Comparison of ENCODE assay signal across 16 cellular contexts in the genomic region with DNA sequence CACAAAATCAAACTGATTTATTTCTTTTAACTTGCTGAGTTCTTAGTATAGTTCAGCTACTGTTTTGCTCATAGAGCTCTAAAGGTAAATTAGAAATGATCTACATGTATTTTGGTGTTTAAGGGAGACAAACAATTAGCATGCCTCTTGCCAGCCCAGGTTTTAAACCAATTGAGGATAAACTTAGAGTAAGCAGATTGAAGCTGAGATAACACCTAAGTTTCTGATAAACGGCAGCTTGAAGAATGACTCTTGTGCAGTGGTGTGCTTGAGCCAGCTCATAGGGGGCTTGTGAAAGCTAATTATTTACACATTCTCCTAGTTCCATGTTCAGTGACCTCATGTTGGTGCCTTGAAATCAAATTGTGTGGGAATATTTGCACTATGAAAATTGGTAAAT.
DNase-seq lines count a peak whose midpoint lies in the region; ATAC-seq and TF ChIP-seq lines count a peak whose summit lies in the region.
"Had no signal": no experiment of that assay in that cellular context is flagged by ENCODE, and none has a peak within 500 bp of the region (broad histone marks: within the 10 kb centered on the region; RNA-seq: fewer than 3 reads in every experiment).

No MANE protein-coding gene starts in this region.

- H3K4me3 Mint-ChIP-seq in GM23338 (no peak overlapping the region), endodermal cell (peak overlapping the region; percentile 19)
- H3K4me3 Mint-ChIP-seq: B cell; CD4-positive, alpha-beta T cell had no signal

- H3K4me1 Mint-ChIP-seq in GM23338 (peaks cover 31% of the 10 kb centered on the region), endodermal cell (peaks cover 35% of the 10 kb centered on the region)
- H3K4me1 Mint-ChIP-seq: B cell had no signal

- H3K27ac Mint-ChIP-seq in GM23338 (no peak overlapping the region), endodermal cell (no peak overlapping the region)
- H3K27ac Mint-ChIP-seq: B cell; CD4-positive, alpha-beta T cell had no signal

- no peaks in the 10 kb centered on the region for H3K79me1 ChIP-seq in mesendoderm (ENCODE audit: low read length)

- H2AK5ac ChIP-seq in mesendoderm (ENCODE audit: low read length): no peak overlapping the region

- ATAC-seq in GM23338: no peak

- H2BK5ac ChIP-seq in mesendoderm (ENCODE audit: low read length): no peak overlapping the region

- H3K9me2 ChIP-seq in GM23338 (ENCODE audit: insufficient read depth): no peaks in the 10 kb centered on the region

- H3K36me3 Mint-ChIP-seq in GM23338 (ENCODE audit: low read depth): no peaks in the 10 kb centered on the region
- H3K36me3 Mint-ChIP-seq in endodermal cell (ENCODE audit: low read depth): no peaks in the 10 kb centered on the region

- H4K20me1 ChIP-seq in GM23338 (replicated peaks; ENCODE audit: insufficient read depth): no peaks in the 10 kb centered on the region

- no peak overlapping the region for H4K8ac ChIP-seq in mesendoderm (ENCODE audit: low read depth, low read length)

- H3K27me3 ChIP-seq in GM23338 (ENCODE audit: insufficient read depth) (no peaks in the 10 kb centered on the region), endodermal cell (ENCODE audit: control insufficient read depth, insufficient read depth, low read length, poor library complexity, severe bottlenecking) (no peaks in the 10 kb centered on the region), mesendoderm (ENCODE audit: insufficient read depth, low read length, poor library complexity) (no peaks in the 10 kb centered on the region)

- H3K36me3 ChIP-seq in GM23338 (ENCODE audit: insufficient read depth) (no peaks in the 10 kb centered on the region), endodermal cell (ENCODE audit: control insufficient read depth, insufficient read depth, low read length) (no peaks in the 10 kb centered on the region), mesendoderm (ENCODE audit: control insufficient read depth, insufficient read depth, low read length) (no peaks in the 10 kb centered on the region)

- H3K4me2 ChIP-seq in GM23338 (peak overlapping the region; percentile 25; the same call in 1 of the 2 replicates), mesendoderm (ENCODE audit: low read length) (no peak overlapping the region)

- H3K27ac ChIP-seq in GM23338 (ENCODE audit: low read depth) (no peak overlapping the region), endodermal cell (ENCODE audit: low read depth, low read length) (no peak overlapping the region), mesendoderm (ENCODE audit: low read depth, low read length) (no peak overlapping the region)
- H3K27ac ChIP-seq: HL-60 had no signal

- H3K4me1 ChIP-seq in GM23338 (ENCODE audit: insufficient read depth) (peaks cover 26% of the 10 kb centered on the region), endodermal cell (ENCODE audit: control insufficient read depth, insufficient read depth, low read length) (peaks cover 6% of the 10 kb centered on the region), mesendoderm (ENCODE audit: control insufficient read depth, low read depth, low read length) (peaks cover 5% of the 10 kb centered on the region)

- H3K4me3 ChIP-seq in GM23338 (no peak overlapping the region), endodermal cell (ENCODE audit: low read length) (peak overlapping the region; percentile 42), mesendoderm (ENCODE audit: low read length) (no peak overlapping the region)

- no peak overlapping the region for H3K9ac ChIP-seq in endodermal cell (ENCODE audit: extremely low read depth, low read length, poor library complexity, severe bottlenecking)
- H3K9ac ChIP-seq in mesendoderm (ENCODE audit: low read length): no peak overlapping the region

- no peak overlapping the region for H2BK120ac ChIP-seq in mesendoderm (ENCODE audit: low read depth, low read length)

- H3K79me2 ChIP-seq in GM23338 (replicated peaks; ENCODE audit: insufficient read depth) (no peaks in the 10 kb centered on the region), mesendoderm (ENCODE audit: control insufficient read depth, insufficient read depth, low read length) (no peaks in the 10 kb centered on the region)

- no peak overlapping the region for H3K4ac ChIP-seq in mesendoderm (ENCODE audit: low read depth, low read length)

- H3K9me3 ChIP-seq in endodermal cell (ENCODE audit: control insufficient read depth, low read length): no peaks in the 10 kb centered on the region

- WGBS in endodermal cell (ENCODE audit: insufficient coverage in 1 of 2, insufficient read length in 1 of 2), 2 experiments: 21 to 80% methylated on average over 1 of the region's 1 CpG
- WGBS in mesendoderm (ENCODE audit: extremely low coverage, insufficient coverage, low lambda C conversion rate): no CpG with 5 or more reads among the region's 1 CpG

- no peak overlapping the region for H3K23ac ChIP-seq in mesendoderm (ENCODE audit: low read length)

- no peak overlapping the region for H4K5ac ChIP-seq in mesendoderm (ENCODE audit: low read length)

- no peak overlapping the region for H3K18ac ChIP-seq in mesendoderm (ENCODE audit: low read length)

- peak overlapping the region; percentile 5; the same call in 1 of the 2 replicates for H2AFZ ChIP-seq in GM23338

- H2BK15ac ChIP-seq in mesendoderm (replicated peaks; ENCODE audit: low read depth): no peak overlapping the region

- no peak for DNase-seq in GM23338 (ENCODE audit: low spot score)
- peak; percentile 77 for DNase-seq in NCI-H82 treated with DMSO at 0.1 percent for 48 hours (lab: John Stamatoyannopoulos, UW; ENCODE audit: unreplicated experiment)
- no peak for DNase-seq in endodermal cell
- DNase-seq in mesendoderm: peak; percentile 62
- DNase-seq in cerebellar nuclear complex (lab: John Stamatoyannopoulos, UW): no peak
- no peak for DNase-seq in OCI-M1 (lab: John Stamatoyannopoulos, UW)
- DNase-seq in central memory CD4-positive, alpha-beta T cell: no peak
- no peak for DNase-seq in G401 (ENCODE audit: low spot score)
- DNase-seq: C1 segment of cervical spinal cord; Calu3; CD4-positive, alpha-beta T cell; DMS 273 treated with DMSO at 0.1 percent for 48 hours; EL; GDM1 had no signal

- H3K9me3 Mint-ChIP-seq in GM23338 (no peaks in the 10 kb centered on the region), endodermal cell (no peaks in the 10 kb centered on the region)

- in situ Hi-C loops in G401 (cut with HindIII; ENCODE audit: low sequenced_read_pairs): no loop called here

- H3K56ac ChIP-seq in mesendoderm (ENCODE audit: low read length): no peak overlapping the region

- TF ChIP-seq CTCF in GM23338 (conservative IDR thresholded peaks at IDR 0.05; ENCODE audit: low read depth in 2 of 2) (no peak), endodermal cell (conservative IDR thresholded peaks at IDR 0.05) (no peak)

- H3F3A ChIP-seq in GM23338 (replicated peaks; ENCODE audit: low read depth): no peaks in the 10 kb centered on the region

- H3K27me3 Mint-ChIP-seq in GM23338 (ENCODE audit: insufficient read depth, low read depth, poor library complexity) (no peaks in the 10 kb centered on the region), endodermal cell (ENCODE audit: insufficient read depth) (peaks cover 17% of the 10 kb centered on the region)
- H3K27me3 Mint-ChIP-seq: B cell; CD4-positive, alpha-beta T cell had no signal

TF ChIP-seq in GM23338, 12 proteins besides CTCF, POLR2A, EP300 and RAD21 (continues in another document):
- TF ChIP-seq ETS1 (IDR thresholded peaks at IDR 0.05) (no peak), POLR2AphosphoS5 (IDR thresholded peaks at IDR 0.05; ENCODE audit: low read depth) (no peak), ZNF114 (CRISPR knock-in tag; IDR thresholded peaks at IDR 0.05) (no peak), STAT1 (IDR thresholded peaks at IDR 0.05; ENCODE audit: unreplicated experiment) (no peak), EZH2phosphoT487 (IDR thresholded peaks at IDR 0.05; ENCODE audit: unreplicated experiment) (no peak), NANOG (IDR thresholded peaks at IDR 0.05; ENCODE audit: borderline replicate concordance) (no peak), EZH2 (IDR thresholded peaks at IDR 0.05; ENCODE audit: low read depth, unreplicated experiment) (no peak)
- TF ChIP-seq, protein P1, sequence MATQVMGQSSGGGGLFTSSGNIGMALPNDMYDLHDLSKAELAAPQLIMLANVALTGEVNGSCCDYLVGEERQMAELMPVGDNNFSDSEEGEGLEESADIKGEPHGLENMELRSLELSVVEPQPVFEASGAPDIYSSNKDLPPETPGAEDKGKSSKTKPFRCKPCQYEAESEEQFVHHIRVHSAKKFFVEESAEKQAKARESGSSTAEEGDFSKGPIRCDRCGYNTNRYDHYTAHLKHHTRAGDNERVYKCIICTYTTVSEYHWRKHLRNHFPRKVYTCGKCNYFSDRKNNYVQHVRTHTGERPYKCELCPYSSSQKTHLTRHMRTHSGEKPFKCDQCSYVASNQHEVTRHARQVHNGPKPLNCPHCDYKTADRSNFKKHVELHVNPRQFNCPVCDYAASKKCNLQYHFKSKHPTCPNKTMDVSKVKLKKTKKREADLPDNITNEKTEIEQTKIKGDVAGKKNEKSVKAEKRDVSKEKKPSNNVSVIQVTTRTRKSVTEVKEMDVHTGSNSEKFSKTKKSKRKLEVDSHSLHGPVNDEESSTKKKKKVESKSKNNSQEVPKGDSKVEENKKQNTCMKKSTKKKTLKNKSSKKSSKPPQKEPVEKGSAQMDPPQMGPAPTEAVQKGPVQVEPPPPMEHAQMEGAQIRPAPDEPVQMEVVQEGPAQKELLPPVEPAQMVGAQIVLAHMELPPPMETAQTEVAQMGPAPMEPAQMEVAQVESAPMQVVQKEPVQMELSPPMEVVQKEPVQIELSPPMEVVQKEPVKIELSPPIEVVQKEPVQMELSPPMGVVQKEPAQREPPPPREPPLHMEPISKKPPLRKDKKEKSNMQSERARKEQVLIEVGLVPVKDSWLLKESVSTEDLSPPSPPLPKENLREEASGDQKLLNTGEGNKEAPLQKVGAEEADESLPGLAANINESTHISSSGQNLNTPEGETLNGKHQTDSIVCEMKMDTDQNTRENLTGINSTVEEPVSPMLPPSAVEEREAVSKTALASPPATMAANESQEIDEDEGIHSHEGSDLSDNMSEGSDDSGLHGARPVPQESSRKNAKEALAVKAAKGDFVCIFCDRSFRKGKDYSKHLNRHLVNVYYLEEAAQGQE (IDR thresholded peaks at IDR 0.05; ENCODE audit: unreplicated experiment): no peak

Comparison
In these comparisons a context has a peak if more than half of its experiments do, and no peak if none do; other contexts are left out.
1. DNase-seq: peak in NCI-H82 treated with DMSO at 0.1 percent for 48 hours (single experiment) and mesendoderm (single experiment); none in GM23338 (single experiment), endodermal cell (single experiment), cerebellar nuclear complex (0 of 2), OCI-M1 (single experiment), central memory CD4-positive, alpha-beta T cell (single experiment) and G401 (single experiment).